In genomic region chr13:87314822-87315221, GRCh38 we compare ENCODE assay signal across 34 cellular contexts.
"Had no signal": no experiment of that assay in that cellular context is flagged by ENCODE, and none has a peak within 500 bp of the region (broad histone marks: within the 10 kb centered on the region; RNA-seq: fewer than 3 reads in every experiment).

No MANE protein-coding gene starts in this region.

- H3K4me1 ChIP-seq: adrenal gland, ascending aorta, body of pancreas, breast epithelium had no signal

- H3K27me3 ChIP-seq: adrenal gland, ascending aorta, body of pancreas, brain microvascular endothelial cell, breast epithelium, cardiac muscle cell had no signal

- ATAC-seq: activated naive CD4-positive, alpha-beta T cell treated with anti-CD3 and anti-CD28 coated beads, Interleukin-2, amount 50 U/mL, for 72 hours; activated naive CD8-positive, alpha-beta T cell treated with anti-CD3 and anti-CD28 coated beads, Interleukin-2, amount 50 U/mL, for 24 hours; activated T-cell treated with anti-CD3 and anti-CD28 coated beads, Interleukin-2, amount 50 U/mL, for 4 hours; activated T-cell treated with anti-CD3 and anti-CD28 coated beads, Interleukin-2, amount 50 U/mL, for 72 hours; activated T-helper 17 cell treated with anti-CD3 and anti-CD28 coated beads, Interleukin-2, amount 50 U/mL, for 72 hours; body of pancreas had no signal

- H3K9me3 ChIP-seq: adrenal gland, ascending aorta, body of pancreas, breast epithelium had no signal

- H3K27ac ChIP-seq: adrenal gland, ascending aorta, body of pancreas, brain microvascular endothelial cell, breast epithelium, cardiac muscle cell had no signal

- H3K36me3 ChIP-seq: adrenal gland, ascending aorta, brain microvascular endothelial cell, breast epithelium, cardiac muscle cell had no signal

- DNase-seq: activated effector memory CD4-positive, alpha-beta T cell treated with anti-CD3 and anti-CD28 coated beads, Interleukin-2, amount 50 U/mL, for 16 hours; activated effector memory CD4-positive, alpha-beta T cell treated with Interleukin-2 at 50 U/mL for 16 hours; activated gamma-delta T cell; activated gamma-delta T cell treated with Interleukin-2 at 50 U/mL for 16 hours; activated naive CD4-positive, alpha-beta T cell; activated naive CD4-positive, alpha-beta T cell treated with anti-CD3 and anti-CD28 coated beads for 36 hours; activated naive CD4-positive, alpha-beta T cell treated with anti-CD3 and anti-CD28 coated beads, Interleukin-2, amount 10 ng/mL, durations not matched to agents 7 days and 5 days; activated naive CD4-positive, alpha-beta T cell treated with anti-CD3 and anti-CD28 coated beads, Interleukin-2, amount 50 U/mL, for 16 hours; activated naive CD4-positive, alpha-beta T cell treated with Interleukin-2 at 50 U/mL for 16 hours; activated naive CD8-positive, alpha-beta T cell treated with anti-CD3 and anti-CD28 coated beads for 36 hours; activated naive CD8-positive, alpha-beta T cell treated with anti-CD3 and anti-CD28 coated beads, Interleukin-2, amount 10 ng/mL, durations not matched to agents 7 days and 5 days; activated naive CD8-positive, alpha-beta T cell treated with anti-CD3 and anti-CD28 coated beads, Interleukin-2, amount 50 U/mL, for 24 hours; activated T-cell treated with anti-CD3 and anti-CD28 coated beads, Interleukin-2, amount 50 U/mL, for 1 hour; activated T-cell treated with anti-CD3 and anti-CD28 coated beads, Interleukin-2, amount 50 U/mL, for 24 hours; activated T-cell treated with anti-CD3 and anti-CD28 coated beads, Interleukin-2, amount 50 U/mL, for 4 hours; activated T-cell treated with anti-CD3 and anti-CD28 coated beads, Interleukin-2, amount 50 U/mL, for 48 hours; activated T-cell treated with anti-CD3 and anti-CD28 coated beads, Interleukin-2, amount 50 U/mL, for 72 hours; adrenal gland; amniotic stem cell; amygdala; anterior cingulate cortex; aorta; body of pancreas; brain microvascular endothelial cell; caudate nucleus; central memory CD4-positive, alpha-beta T cell; cerebellar nuclear complex had no signal

- FAIRE-seq: astrocyte, bronchial epithelial cell had no signal

- H3K4me3 ChIP-seq: adrenal gland, ascending aorta, body of pancreas, breast epithelium, cardiac muscle cell had no signal
